Comparison of ENCODE assay signal across 8 cellular contexts in the genomic region with DNA sequence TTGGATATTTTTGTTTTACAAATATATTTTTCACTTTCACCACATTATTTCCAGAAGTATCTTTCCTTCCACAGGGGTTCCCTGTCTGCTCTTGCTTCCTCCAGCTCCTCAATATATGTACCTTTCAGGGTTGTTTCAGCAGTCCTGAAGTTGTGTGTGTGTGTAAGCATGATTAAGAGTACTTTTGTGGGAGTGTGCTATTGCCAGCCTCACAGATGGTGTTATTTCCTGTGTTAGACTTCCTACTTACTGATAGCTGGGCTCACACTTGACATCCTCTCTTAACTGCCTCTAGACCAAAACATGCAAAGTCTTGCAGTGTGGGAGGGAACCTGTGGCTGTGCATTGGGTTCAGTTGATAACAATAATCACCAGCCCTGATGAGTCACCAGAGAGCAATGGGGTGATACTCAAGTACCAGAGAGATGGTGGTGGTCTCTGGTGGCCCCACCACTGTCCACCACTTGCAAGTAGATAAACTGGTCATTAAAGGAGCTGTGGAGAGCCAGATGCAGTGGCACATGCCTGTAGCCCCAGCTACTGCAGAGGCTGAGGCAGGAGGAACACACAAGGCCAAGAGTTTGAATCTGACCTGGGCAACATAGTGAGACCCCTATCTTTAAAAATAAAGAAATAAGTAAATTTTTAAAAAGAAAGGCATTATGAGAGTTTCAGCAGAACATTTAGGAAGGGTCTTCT.
DNase-seq lines count a peak whose midpoint lies in the region; ATAC-seq and TF ChIP-seq lines count a peak whose summit lies in the region.

No MANE protein-coding gene starts in this region.

- peak; percentile 90 for ATAC-seq in GM21529 (IDR thresholded peaks at IDR 0.05; ENCODE audit: unreplicated experiment)
- ATAC-seq in left lung, result peak; percentile 85

- H3K4me3 ChIP-seq in left lung (no peak overlapping the region), coronary artery (no peak overlapping the region), suprapubic skin (no peak overlapping the region)

- peaks cover 2 to 27% of the 10 kb centered on the region in 2 donors for H3K4me1 ChIP-seq in left lung
- H3K4me1 ChIP-seq in suprapubic skin, result no peaks in the 10 kb centered on the region

- in situ Hi-C loops in KBM-7 (cut with MboI; ENCODE audit: low pct_unique_long_range_greater_than_20kb, low sequenced_read_pairs), result no loop called here

- no peak for TF ChIP-seq EP300 in suprapubic skin (IDR thresholded peaks at IDR 0.05)

- CTCF ChIA-PET in GM10248 (lab: Yijun Ruan, JAX), result interaction anchor here (0.8 to 1.9 kb wide), 9 partner anchors 8 to 154 kb away, joined by 3 to 7 read pairs (median 4); no protein-coding TSS in a partner anchor

- H3K27me3 ChIP-seq in left lung (no peaks in the 10 kb centered on the region), suprapubic skin (no peaks in the 10 kb centered on the region)

- H3K36me3 ChIP-seq in left lung, result no peaks in the 10 kb centered on the region
- no peaks in the 10 kb centered on the region for H3K36me3 ChIP-seq in suprapubic skin

- DNase-seq in GM10248 (ENCODE audit: extremely low spot score), result peak; percentile 66
- peak; percentile 98 for DNase-seq in KBM-7
- DNase-seq in activated CD4-positive, alpha-beta T cell treated with anti-CD3 and anti-CD28 coated beads, Interleukin-2, amount 50 U/mL, for 4 hours, result peak; percentile 17 to 21
- DNase-seq in left lung, result no peak
- no peak for DNase-seq in coronary artery (ENCODE audit: low spot score)
- DNase-seq in suprapubic skin (ENCODE audit: low spot score in 2 of 2), result no peak
- DNase-seq in mesenteric fat pad (ENCODE audit: low spot score), result no peak

- TF ChIP-seq CTCF in GM10248 (IDR thresholded peaks at IDR 0.05; ENCODE audit: control extremely low read depth, extremely low read depth, low read depth, missing control alignments) (no peak), left lung (IDR thresholded peaks at IDR 0.05) (no peak), coronary artery (IDR thresholded peaks at IDR 0.05) (no peak), suprapubic skin (IDR thresholded peaks at IDR 0.05) (no peak)

- TF ChIP-seq POLR2A in suprapubic skin (IDR thresholded peaks at IDR 0.05), result no peak

- POLR2A ChIA-PET in GM10248 (lab: Yijun Ruan, JAX), result no interaction called here

- intact Hi-C loops in left lung (cut with DNase I), result no loop called here

- H3K27ac ChIP-seq in left lung (peak overlapping the region in 1 of 2 donors; percentile 61), coronary artery (no peak overlapping the region), suprapubic skin (no peak overlapping the region)

- H3K9me3 ChIP-seq in left lung (no peaks in the 10 kb centered on the region), suprapubic skin (no peaks in the 10 kb centered on the region)

Comparison
In these comparisons a context has a peak if more than half of its experiments do, and no peak if none do; other contexts are left out.
1. DNase-seq: peak in GM10248 (single experiment), KBM-7 (single experiment) and activated CD4-positive, alpha-beta T cell treated with anti-CD3 and anti-CD28 coated beads, Interleukin-2, amount 50 U/mL, for 4 hours (2 of 2); none in left lung (0 of 2), coronary artery (single experiment), suprapubic skin (0 of 2) and mesenteric fat pad (single experiment).